8 cellular contexts compared by ENCODE assay signal in genomic region chr2:60550151-60550983, GRCh38. TPM values are rescaled to one million over a fixed set of nuclear protein-coding genes. Genes with fewer than 3 reads are reported as not detected.
DNase-seq lines count a peak whose midpoint lies in the region; ATAC-seq and TF ChIP-seq lines count a peak whose summit lies in the region.

No MANE protein-coding gene starts in this region.

- no peaks in the 10 kb centered on the region for H3K36me3 ChIP-seq in mucosa of stomach (ENCODE audit: control insufficient read depth, insufficient read depth, low read length)

- intact Hi-C loops in activated CD4-positive, alpha-beta memory T cell treated with anti-CD3 and anti-CD28 coated beads for 36 hours (cut with micrococcal nuclease): loop anchor here (2.0 to 10.0 kb wide), 3 partner anchors 1250 to 1978 kb away; no protein-coding TSS in a partner anchor

- H3K27me3 ChIP-seq in mucosa of stomach (ENCODE audit: control insufficient read depth, insufficient read depth, low read length): peaks cover 26% of the 10 kb centered on the region

- peaks cover 20% of the 10 kb centered on the region for H3K4me1 ChIP-seq in mucosa of stomach (ENCODE audit: control insufficient read depth, insufficient read depth, low read length)

- H3K27ac Mint-ChIP-seq in activated CD4-positive, alpha-beta memory T cell treated with anti-CD3 and anti-CD28 coated beads for 36 hours: no peak overlapping the region
- H3K27ac Mint-ChIP-seq in type B pancreatic cell: peak overlapping the region; percentile 95

- peak overlapping the region; percentile 63 for H3K9ac ChIP-seq in mucosa of stomach (ENCODE audit: low read length)

- CTCF ChIA-PET in activated CD4-positive, alpha-beta memory T cell treated with anti-CD3 and anti-CD28 coated beads for 36 hours (lab: Charles Lee): interaction anchor here (0.6 to 3.1 kb wide), 12 partner anchors 8 to 1525 kb away, joined by 3 to 22 read pairs (median 4); no protein-coding TSS in a partner anchor

- peak overlapping the region; percentile 79 for H3K4me3 Mint-ChIP-seq in activated CD4-positive, alpha-beta memory T cell treated with anti-CD3 and anti-CD28 coated beads for 36 hours
- H3K4me3 Mint-ChIP-seq in type B pancreatic cell: peak overlapping the region; percentile 98

- ATAC-seq in GM19324 (IDR thresholded peaks at IDR 0.05; ENCODE audit: low FRiP score, unreplicated experiment) (peak; percentile 64), HG03378 (IDR thresholded peaks at IDR 0.05; ENCODE audit: unreplicated experiment) (peak; percentile 56)

- peaks cover 64% of the 10 kb centered on the region for H3K27me3 Mint-ChIP-seq in activated CD4-positive, alpha-beta memory T cell treated with anti-CD3 and anti-CD28 coated beads for 36 hours
- H3K27me3 Mint-ChIP-seq in type B pancreatic cell: peaks cover 6% of the 10 kb centered on the region

- H3K9me3 ChIP-seq in mucosa of stomach (ENCODE audit: control insufficient read depth, low read length): no peaks in the 10 kb centered on the region

- POLR2A ChIA-PET in activated CD4-positive, alpha-beta memory T cell treated with anti-CD3 and anti-CD28 coated beads for 36 hours (lab: Charles Lee): no interaction called here

- DNase-seq in COR-L47 (lab: John Stamatoyannopoulos, UW): peak; percentile 86
- peak; percentile 72 for DNase-seq in NCI-H345 treated with DMSO at 0.1 percent for 48 hours (lab: John Stamatoyannopoulos, UW; ENCODE audit: unreplicated experiment)
- peak; percentile 64 for DNase-seq in activated CD4-positive, alpha-beta memory T cell treated with anti-CD3 and anti-CD28 coated beads for 36 hours
- DNase-seq in erythroblast (lab: John Stamatoyannopoulos, UW): peak; percentile 83 to 86
- DNase-seq in type B pancreatic cell (ENCODE audit: extremely low spot score, unreplicated experiment): no peak

- no peaks in the 10 kb centered on the region for H3K9me3 Mint-ChIP-seq in activated CD4-positive, alpha-beta memory T cell treated with anti-CD3 and anti-CD28 coated beads for 36 hours
- no peaks in the 10 kb centered on the region for H3K9me3 Mint-ChIP-seq in type B pancreatic cell

- H3K36me3 Mint-ChIP-seq in activated CD4-positive, alpha-beta memory T cell treated with anti-CD3 and anti-CD28 coated beads for 36 hours: no peaks in the 10 kb centered on the region
- H3K36me3 Mint-ChIP-seq in type B pancreatic cell: peaks cover 20% of the 10 kb centered on the region

- H3K4me1 Mint-ChIP-seq in activated CD4-positive, alpha-beta memory T cell treated with anti-CD3 and anti-CD28 coated beads for 36 hours (ENCODE audit: low read depth): peaks cover 34% of the 10 kb centered on the region
- H3K4me1 Mint-ChIP-seq in type B pancreatic cell (ENCODE audit: unreplicated experiment): peaks cover 36% of the 10 kb centered on the region

- TF ChIP-seq POLR2A in erythroblast (IDR thresholded peaks at IDR 0.05; ENCODE audit: low read length): no peak

- H3K4me3 ChIP-seq in mucosa of stomach (ENCODE audit: low read length): peak overlapping the region; percentile 82

- peak; percentile 77 for TF ChIP-seq CTCF in type B pancreatic cell (conservative IDR thresholded peaks at IDR 0.05)

RNA-seq across cellular contexts. Expression of gene BCL11A, which starts 3.1 kb away (rescaled TPM):
- not detected for total RNA-seq in activated CD4-positive, alpha-beta memory T cell treated with anti-CD3 and anti-CD28 coated beads for 36 hours
- 47.9 and 53.1 TPM in 2 replicates for total RNA-seq in type B pancreatic cell (ENCODE audit: low replicate concordance)

Comparison
In these comparisons a context has a peak if more than half of its experiments do, and no peak if none do; other contexts are left out.
1. RNA of gene BCL11A, which starts 3.1 kb away (total RNA-seq): 47.9 to 53.1 TPM in type B pancreatic cell; not detected in activated CD4-positive, alpha-beta memory T cell treated with anti-CD3 and anti-CD28 coated beads for 36 hours; every median in the first group is over 10 times any median in the second.